13 cellular contexts compared by ENCODE assay signal in the genomic region with DNA sequence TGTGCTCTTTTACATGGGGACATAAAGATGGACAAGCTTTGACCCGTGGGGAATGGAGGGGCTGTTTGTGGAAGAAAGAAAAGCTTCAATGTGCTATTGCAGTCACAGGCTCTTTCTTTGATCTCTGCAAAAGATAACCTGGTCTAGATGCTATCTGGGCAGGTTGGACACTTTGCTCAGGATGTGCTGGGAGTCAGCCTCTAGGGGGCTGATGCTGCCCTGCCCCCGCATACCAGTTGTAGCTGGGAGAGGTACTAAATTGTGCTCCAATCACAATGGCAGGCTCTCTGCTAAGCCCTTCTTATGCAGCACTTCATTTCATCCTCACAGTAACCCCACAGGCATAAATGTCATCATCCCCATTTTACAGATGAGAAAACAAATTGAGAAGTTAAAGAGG.
DNase-seq lines count a peak whose midpoint lies in the region; ATAC-seq and TF ChIP-seq lines count a peak whose summit lies in the region.
"Had no signal": no experiment of that assay in that cellular context is flagged by ENCODE, and none has a peak within 500 bp of the region (broad histone marks: within the 10 kb centered on the region; RNA-seq: fewer than 3 reads in every experiment).

No MANE protein-coding gene starts in this region.

- no peak overlapping the region for H3K4me3 Mint-ChIP-seq in chondrocyte (ENCODE audit: unreplicated experiment)

- no peaks in the 10 kb centered on the region for H3K4me1 Mint-ChIP-seq in chondrocyte (ENCODE audit: low read depth)

- H4K20me1 ChIP-seq in SU-DHL-6 (ENCODE audit: low read depth, low read length) = no peaks in the 10 kb centered on the region

- no peak for TF ChIP-seq CTCF in left ventricle myocardium inferior (IDR thresholded peaks at IDR 0.05; ENCODE audit: borderline replicate concordance)
- no peak for TF ChIP-seq CTCF in heart right ventricle (IDR thresholded peaks at IDR 0.05)
- peak; percentile 12 for TF ChIP-seq CTCF in SU-DHL-6 (IDR thresholded peaks at IDR 0.05; ENCODE audit: insufficient read depth, low read length, poor library complexity, severe bottlenecking)
- no peak for TF ChIP-seq CTCF in chondrocyte (IDR thresholded peaks at IDR 0.05)

- no peaks in the 10 kb centered on the region for H3K9me3 Mint-ChIP-seq in chondrocyte (ENCODE audit: low read depth)

- H3K9ac ChIP-seq in SU-DHL-6 (ENCODE audit: low read length) = no peak overlapping the region
- H3K9ac ChIP-seq: GM23248 had no signal

- no peaks in the 10 kb centered on the region for H3K36me3 Mint-ChIP-seq in chondrocyte (ENCODE audit: low read depth)

- WGBS in heart right ventricle, 2 donors = 84 to 86% methylated on average over 2 of the region's 2 CpGs

- H3K4me3 ChIP-seq in left ventricle myocardium inferior = no peak overlapping the region
- H3K4me3 ChIP-seq in heart right ventricle = no peak overlapping the region
- no peak overlapping the region for H3K4me3 ChIP-seq in SU-DHL-6 (ENCODE audit: insufficient read depth, low read length, poor library complexity, severe bottlenecking)
- H3K4me3 ChIP-seq: GM23248, pancreas, SK-N-MC, stomach had no signal

- H3F3A ChIP-seq in SU-DHL-6 (ENCODE audit: insufficient read depth) = no peaks in the 10 kb centered on the region

- H3K27ac Mint-ChIP-seq in chondrocyte (ENCODE audit: unreplicated experiment) = no peak overlapping the region

- no peak overlapping the region for H3K4me2 ChIP-seq in SU-DHL-6 (ENCODE audit: low read depth, low read length, poor library complexity, severe bottlenecking)

- H3K79me2 ChIP-seq in SU-DHL-6 (ENCODE audit: insufficient read depth, low read length) = no peaks in the 10 kb centered on the region

- peaks cover 43% of the 10 kb centered on the region for H3K27me3 Mint-ChIP-seq in chondrocyte (ENCODE audit: low read depth)

- in situ Hi-C loops in KBM-7 (cut with MboI; ENCODE audit: low pct_unique_long_range_greater_than_20kb, low sequenced_read_pairs) = no loop called here

- DNase-seq in left ventricle myocardium inferior = no peak
- DNase-seq in heart right ventricle = no peak
- DNase-seq in iPS-NIHi11 (ENCODE audit: low spot score) = peak; percentile 61
- no peak for DNase-seq in KBM-7
- no peak for DNase-seq in stimulated activated CD4-positive, alpha-beta T cell treated with anti-CD3 and anti-CD28 coated beads, Interleukin-15, amount 100 ng/mL, for 24 hours
- no peak for DNase-seq in NCI-H1105 treated with DMSO at 0.1 percent for 48 hours (lab: John Stamatoyannopoulos, UW)
- no peak for DNase-seq in chondrocyte (ENCODE audit: low spot score)
- DNase-seq: cortex of kidney, pancreas, stomach had no signal

- no peaks in the 10 kb centered on the region for H3K9me2 ChIP-seq in SU-DHL-6 (replicated peaks; ENCODE audit: insufficient read depth, low read length)

- ATAC-seq in heart right ventricle = no peak

- H3K4me1 ChIP-seq in left ventricle myocardium inferior (peaks cover 14% of the 10 kb centered on the region), heart right ventricle (peaks cover 0 to 21% (median 11%) of the 10 kb centered on the region in 9 donors)
- H3K4me1 ChIP-seq: pancreas had no signal

- intact Hi-C loops in left ventricle myocardium inferior (cut with micrococcal nuclease) = no loop called here
- intact Hi-C loops in heart right ventricle (cut with DNase I) = loop anchor here in 9 of 10 donors (5.0 to 10.0 kb wide), 5 partner anchors 76 to 228 kb away; partner anchors contain the start of gene NRG2 (in 1 of the 9)

- H3K9me3 ChIP-seq in left ventricle myocardium inferior (replicated peaks) (no peaks in the 10 kb centered on the region), heart right ventricle (no peaks in the 10 kb centered on the region), SU-DHL-6 (ENCODE audit: insufficient read depth, low read length) (no peaks in the 10 kb centered on the region)
- H3K9me3 ChIP-seq: pancreas, stomach had no signal

- no peak overlapping the region for H2AFZ ChIP-seq in SU-DHL-6 (ENCODE audit: low read depth, low read length, severe bottlenecking)
- H2AFZ ChIP-seq: GM23248 had no signal

- no peaks in the 10 kb centered on the region for H3K27me3 ChIP-seq in left ventricle myocardium inferior (ENCODE audit: low read depth)
- H3K27me3 ChIP-seq in heart right ventricle = no peaks in the 10 kb centered on the region
- H3K27me3 ChIP-seq in SU-DHL-6 (ENCODE audit: low read length) = no peaks in the 10 kb centered on the region
- H3K27me3 ChIP-seq: pancreas, stomach had no signal

- peak overlapping the region; percentile 69 for H3K27ac ChIP-seq in left ventricle myocardium inferior (replicated peaks)
- H3K27ac ChIP-seq in heart right ventricle = peak overlapping the region in 3 of 10 donors; percentile 7 to 32 (median 11)
- no peak overlapping the region for H3K27ac ChIP-seq in SU-DHL-6 (ENCODE audit: low read depth, low read length)
- H3K27ac ChIP-seq: GM23248, pancreas, SK-N-MC had no signal

- H3K36me3 ChIP-seq in left ventricle myocardium inferior (no peaks in the 10 kb centered on the region), heart right ventricle (no peaks in the 10 kb centered on the region), SU-DHL-6 (ENCODE audit: low read length) (no peaks in the 10 kb centered on the region)
- H3K36me3 ChIP-seq: pancreas, stomach had no signal
